In the genomic region with DNA sequence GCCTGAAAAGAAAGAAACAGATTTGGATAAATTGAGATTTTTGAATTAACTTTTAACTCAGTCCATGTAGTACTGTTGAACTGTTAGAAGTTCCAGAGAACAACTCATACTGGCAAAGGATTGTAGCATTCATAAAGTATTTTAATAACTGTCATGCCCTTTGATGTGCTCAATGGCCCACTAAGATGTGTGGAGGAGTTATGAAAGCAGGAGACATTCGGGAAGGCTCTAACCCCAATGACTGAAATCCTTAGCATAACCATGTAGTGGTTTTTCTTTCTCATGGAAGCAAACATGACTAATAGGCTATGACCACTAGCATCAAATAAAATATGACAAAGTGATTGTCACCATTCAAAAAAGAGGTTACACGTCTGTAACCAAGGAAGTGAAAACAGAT, we compare ENCODE assay signal across 10 cellular contexts. TPM values are rescaled to one million over a fixed set of nuclear protein-coding genes. Genes with fewer than 3 reads are reported as not detected.
"Had no signal": no experiment of that assay in that cellular context is flagged by ENCODE, and none has a peak within 500 bp of the region (broad histone marks: within the 10 kb centered on the region; RNA-seq: fewer than 3 reads in every experiment).

No MANE protein-coding gene starts in this region.

- H2AFZ ChIP-seq: GM23248 had no signal

- DNase-seq: GM23248, GOT3, H7, HFFc6 had no signal

- H3K4me3 Mint-ChIP-seq: HFFc6, IgD-negative memory B cell had no signal

- H3K27me3 Mint-ChIP-seq: IgD-negative memory B cell had no signal

- H3K4me3 ChIP-seq: GM23248, HAP-1 had no signal

- ATAC-seq: HCT116, HepG2 had no signal

- H3K9me3 ChIP-seq: HAP-1 had no signal

- H3K4me1 Mint-ChIP-seq: IgD-negative memory B cell had no signal

- H3K27ac Mint-ChIP-seq: HFFc6, IgD-negative memory B cell had no signal

- H3K4me1 ChIP-seq: HAP-1 had no signal

- H3K27ac ChIP-seq: GM23248, HL-60 had no signal

- H3K36me3 ChIP-seq: HAP-1 had no signal

- H3K9ac ChIP-seq: GM23248 had no signal

RNA-seq across cellular contexts. Expression of a gene that starts 25.7 kb away (rescaled TPM):
- total RNA-seq: GM23248, H4, H7 had no signal

RNA-seq across cellular contexts. Expression of a gene that starts 29.5 kb away (rescaled TPM):
- total RNA-seq: GM23248, H4 had no signal
